12 cellular contexts compared by ENCODE assay signal in the genomic region with DNA sequence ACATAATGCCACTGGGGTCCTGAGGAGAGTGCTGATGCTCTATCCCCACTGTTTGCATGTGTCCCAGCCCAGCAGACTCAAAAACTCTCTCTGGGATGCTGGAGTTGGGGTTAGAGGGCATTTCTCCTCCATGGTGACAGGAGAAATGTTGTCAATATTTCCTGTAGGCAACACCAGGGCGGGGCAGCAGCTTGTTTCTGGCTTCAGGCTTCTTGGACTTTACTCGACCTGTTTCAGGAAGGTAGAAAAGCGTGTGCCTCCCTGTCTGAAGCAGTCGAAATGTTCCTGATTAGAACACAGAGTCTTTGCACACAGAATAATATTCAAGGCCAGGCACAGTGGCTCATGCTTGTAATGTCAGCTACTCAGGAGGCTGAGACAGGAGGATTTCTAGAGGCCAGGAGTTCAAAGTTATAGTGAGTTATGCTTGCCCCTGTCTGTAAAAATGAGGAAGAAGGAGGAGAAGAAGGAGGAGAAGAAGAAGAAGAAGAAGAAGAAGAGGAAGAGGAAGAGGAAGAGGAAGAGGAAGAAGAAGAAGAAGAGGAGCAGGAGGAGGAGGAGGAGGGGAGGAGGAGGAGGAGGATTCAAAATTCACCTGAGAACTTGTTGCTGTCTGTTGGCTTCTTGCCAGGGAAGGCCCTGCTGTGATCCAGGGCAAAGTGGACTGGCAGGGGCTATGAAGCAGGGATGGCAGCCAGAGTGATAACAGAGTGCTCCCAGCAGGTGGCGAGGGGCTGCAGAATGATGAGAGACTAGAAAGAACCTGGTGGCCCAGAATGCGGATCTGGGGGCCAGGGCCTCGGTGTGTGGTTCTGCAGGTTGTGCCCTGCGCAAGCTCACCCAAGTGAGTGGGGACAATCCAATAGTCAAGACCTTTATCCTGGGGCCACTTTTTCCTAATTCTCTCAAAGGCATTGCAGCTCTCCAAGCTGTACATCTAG.
DNase-seq lines count a peak whose midpoint lies in the region; ATAC-seq, FAIRE-seq and TF ChIP-seq lines count a peak whose summit lies in the region.
"Had no signal": no experiment of that assay in that cellular context is flagged by ENCODE, and none has a peak within 500 bp of the region (broad histone marks: within the 10 kb centered on the region; RNA-seq: fewer than 3 reads in every experiment).

No MANE protein-coding gene starts in this region.

- 76 to 94% methylated on average over 4 to 8 of the region's 8 CpGs for WGBS in upper lobe of left lung, 2 donors

- no peaks in the 10 kb centered on the region for H3K9me3 ChIP-seq in upper lobe of left lung
- H3K9me3 ChIP-seq: tibial nerve had no signal

- H3K4me3 ChIP-seq in upper lobe of left lung = no peak overlapping the region
- H3K4me3 ChIP-seq: tibial nerve had no signal

- in situ Hi-C loops in GM13976 (cut with MboI; ENCODE audit: low sequenced_read_pairs, unreplicated experiment) = no loop called here

- TF ChIP-seq CTCF in GM13976 (IDR thresholded peaks at IDR 0.05; ENCODE audit: borderline replicate concordance, control extremely low read depth, extremely low read depth, insufficient read depth, missing control alignments) (no peak), GM10266 (IDR thresholded peaks at IDR 0.05; ENCODE audit: control insufficient read depth, insufficient read depth, low read depth, missing control alignments) (no peak), upper lobe of left lung (IDR thresholded peaks at IDR 0.05) (no peak)

- H3K27me3 ChIP-seq in upper lobe of left lung = no peaks in the 10 kb centered on the region

- no peak overlapping the region for H3K27ac ChIP-seq in upper lobe of left lung
- H3K27ac ChIP-seq: tibial nerve had no signal

- TF ChIP-seq POLR2A in GM12892 (IDR thresholded peaks at IDR 0.05; ENCODE audit: low read depth, low read length) = no peak
- no peak for TF ChIP-seq POLR2A in upper lobe of left lung (IDR thresholded peaks at IDR 0.05)

- no peaks in the 10 kb centered on the region for H3K36me3 ChIP-seq in upper lobe of left lung
- H3K36me3 ChIP-seq: tibial nerve had no signal

- no peak for ATAC-seq in upper lobe of left lung (ENCODE audit: low FRiP score in 2 of 2)

- DNase-seq in NCI-H146 (lab: John Stamatoyannopoulos, UW) (peak; percentile 1), NCI-H146 treated with DMSO at 0.1 percent for 48 hours (lab: John Stamatoyannopoulos, UW; ENCODE audit: unreplicated experiment) (no peak), GM13976 (ENCODE audit: low spot score) (peak; percentile 21), RPMI8226 (peak; percentile 5), islet precursor cell (peak; percentile 50), GM12892 (ENCODE audit: insufficient read length) (no peak), GM10266 (ENCODE audit: extremely low spot score) (no peak), upper lobe of left lung (no peak)
- DNase-seq: aorta, midbrain, NCI-H1436 had no signal

- H3K4me1 ChIP-seq in upper lobe of left lung = peaks cover 0 to 22% (median 16%) of the 10 kb centered on the region in 4 donors

- no peak for TF ChIP-seq EP300 in upper lobe of left lung (IDR thresholded peaks at IDR 0.05)

- FAIRE-seq in GM12892 (lab: Jason Lieb, UNC) = no peak

Comparison
In these comparisons a context has a peak if more than half of its experiments do, and no peak if none do; other contexts are left out.
1. DNase-seq: peak in NCI-H146 (single experiment), GM13976 (single experiment), RPMI8226 (single experiment) and islet precursor cell (single experiment); none in NCI-H146 treated with DMSO at 0.1 percent for 48 hours (single experiment), GM12892 (single experiment), GM10266 (single experiment) and upper lobe of left lung (0 of 2).